ENCODE assay signal across 7 cellular contexts in genomic region chr2:156334496-156335478, GRCh38. TPM values are rescaled to one million over a fixed set of nuclear protein-coding genes. Genes with fewer than 3 reads are reported as not detected.
DNase-seq lines count a peak whose midpoint lies in the region; ATAC-seq and TF ChIP-seq lines count a peak whose summit lies in the region.

No MANE protein-coding gene starts in this region.

- H3K9me3 ChIP-seq in colonic mucosa: no peaks in the 10 kb centered on the region

- TF ChIP-seq CTCF in colonic mucosa (IDR thresholded peaks at IDR 0.05): no peak

- H3K36me3 ChIP-seq in colonic mucosa: no peaks in the 10 kb centered on the region

- H3K27ac ChIP-seq in colonic mucosa: peak overlapping the region; percentile 98

- H3K4me1 ChIP-seq in colonic mucosa: peaks cover 5% of the 10 kb centered on the region

- peak; percentile 53 for TF ChIP-seq POLR2A in GM18505 (IDR thresholded peaks at IDR 0.05; ENCODE audit: borderline replicate concordance, extremely low read depth, insufficient read depth, insufficient read length)

- peak overlapping the region; percentile 72 for H3K4me3 ChIP-seq in colonic mucosa

- H3K27me3 ChIP-seq in colonic mucosa: no peaks in the 10 kb centered on the region

- peak overlapping the region; percentile 98 to 99 for H3K9ac ChIP-seq in colonic mucosa (ENCODE audit: low read depth in 2 of 2, low read length in 2 of 2)

- DNase-seq in NCI-H345 (lab: John Stamatoyannopoulos, UW): peak; percentile 86
- DNase-seq in activated CD4-positive, alpha-beta T cell treated with anti-CD3 and anti-CD28 coated beads for 48 hours: peak; percentile 89
- DNase-seq in colonic mucosa: peak; percentile 91
- peak; percentile 92 for DNase-seq in left lobe of liver (ENCODE audit: low spot score)
- DNase-seq in stimulated activated CD4-positive, alpha-beta T cell treated with anti-CD3 and anti-CD28 coated beads, Interleukin-2, amount 100 ng/mL, for 24 hours: peak; percentile 86 to 88

- intact Hi-C loops in colonic mucosa (cut with DNase I): loop anchor here (10.0 kb wide), 1 partner anchor 250 kb away; no protein-coding TSS in a partner anchor

- ATAC-seq in GM18505 (IDR thresholded peaks at IDR 0.05; ENCODE audit: unreplicated experiment) (peak; percentile 24), HG03039 (IDR thresholded peaks at IDR 0.05; ENCODE audit: unreplicated experiment) (peak; percentile 24), left lobe of liver (peak; percentile 74)

RNA-seq across cellular contexts. Expression of gene NR4A2, which starts 2.3 kb away (rescaled TPM):
- total RNA-seq in colonic mucosa (1 to 10 TPM; 2.6 to 4.7 TPM), left lobe of liver (0.91 TPM)

Comparison
In these comparisons a context has a peak if more than half of its experiments do, and no peak if none do; other contexts are left out.
1. Peak in every context shown above with its lines: DNase-seq, ATAC-seq, H3K4me3 ChIP-seq and H3K27ac ChIP-seq.
2. ATAC-seq: peak in every context shown above with its lines; median percentile 74 in left lobe of liver; 24 in GM18505; 24 in HG03039.